In the genomic region with DNA sequence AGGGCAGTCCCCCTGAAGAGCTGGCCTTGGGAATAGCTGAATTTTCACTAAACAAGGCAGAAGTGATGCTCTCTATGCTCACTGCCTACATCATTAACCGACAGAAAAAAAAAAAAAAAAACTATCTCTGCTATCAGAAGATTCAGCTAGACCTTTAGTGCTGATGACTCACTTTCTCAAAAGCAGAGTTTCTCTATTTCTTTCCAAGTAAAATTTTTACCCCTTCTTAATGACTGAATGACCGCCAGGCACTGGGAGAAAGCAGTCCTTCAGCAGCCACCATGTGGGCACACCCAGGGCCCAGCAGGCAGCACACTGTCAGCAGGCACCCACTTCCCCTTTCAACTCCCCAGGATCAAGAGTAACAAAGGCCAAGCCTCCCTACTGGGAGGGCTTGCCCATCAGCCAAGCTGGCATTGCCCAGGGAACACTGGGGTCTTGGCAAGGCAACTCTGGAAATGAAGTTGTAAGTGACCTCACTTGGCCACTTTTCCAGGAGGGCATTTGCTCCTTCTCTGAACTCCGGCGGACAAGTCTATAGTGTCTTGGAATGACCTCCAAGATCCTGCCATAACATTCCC, we compare ENCODE assay signal across 1 cellular context.
TF ChIP-seq lines count a peak whose summit lies in the region.

No MANE protein-coding gene starts in this region.

TF ChIP-seq in SK-N-SH treated with all-trans-retinoic acid at 6 μM for 48 hours, 23 proteins besides CTCF, POLR2A, EP300 and RAD21 (continued from another document):
- TF ChIP-seq, protein P1, sequence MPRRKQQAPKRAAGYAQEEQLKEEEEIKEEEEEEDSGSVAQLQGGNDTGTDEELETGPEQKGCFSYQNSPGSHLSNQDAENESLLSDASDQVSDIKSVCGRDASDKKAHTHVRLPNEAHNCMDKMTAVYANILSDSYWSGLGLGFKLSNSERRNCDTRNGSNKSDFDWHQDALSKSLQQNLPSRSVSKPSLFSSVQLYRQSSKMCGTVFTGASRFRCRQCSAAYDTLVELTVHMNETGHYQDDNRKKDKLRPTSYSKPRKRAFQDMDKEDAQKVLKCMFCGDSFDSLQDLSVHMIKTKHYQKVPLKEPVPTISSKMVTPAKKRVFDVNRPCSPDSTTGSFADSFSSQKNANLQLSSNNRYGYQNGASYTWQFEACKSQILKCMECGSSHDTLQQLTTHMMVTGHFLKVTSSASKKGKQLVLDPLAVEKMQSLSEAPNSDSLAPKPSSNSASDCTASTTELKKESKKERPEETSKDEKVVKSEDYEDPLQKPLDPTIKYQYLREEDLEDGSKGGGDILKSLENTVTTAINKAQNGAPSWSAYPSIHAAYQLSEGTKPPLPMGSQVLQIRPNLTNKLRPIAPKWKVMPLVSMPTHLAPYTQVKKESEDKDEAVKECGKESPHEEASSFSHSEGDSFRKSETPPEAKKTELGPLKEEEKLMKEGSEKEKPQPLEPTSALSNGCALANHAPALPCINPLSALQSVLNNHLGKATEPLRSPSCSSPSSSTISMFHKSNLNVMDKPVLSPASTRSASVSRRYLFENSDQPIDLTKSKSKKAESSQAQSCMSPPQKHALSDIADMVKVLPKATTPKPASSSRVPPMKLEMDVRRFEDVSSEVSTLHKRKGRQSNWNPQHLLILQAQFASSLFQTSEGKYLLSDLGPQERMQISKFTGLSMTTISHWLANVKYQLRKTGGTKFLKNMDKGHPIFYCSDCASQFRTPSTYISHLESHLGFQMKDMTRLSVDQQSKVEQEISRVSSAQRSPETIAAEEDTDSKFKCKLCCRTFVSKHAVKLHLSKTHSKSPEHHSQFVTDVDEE (CRISPR knock-in tag; IDR thresholded peaks at IDR 0.05) = no peak
- TF ChIP-seq TOX (CRISPR knock-in tag; IDR thresholded peaks at IDR 0.05; ENCODE audit: borderline replicate concordance) (no peak), ZNF8 (CRISPR knock-in tag; IDR thresholded peaks at IDR 0.05) (no peak), ISL1 (CRISPR knock-in tag; IDR thresholded peaks at IDR 0.05) (no peak), ZNF70 (CRISPR knock-in tag; IDR thresholded peaks at IDR 0.05) (no peak), SNAI2 (CRISPR knock-in tag; IDR thresholded peaks at IDR 0.05) (no peak), ARNTL (CRISPR knock-in tag; IDR thresholded peaks at IDR 0.05; ENCODE audit: borderline replicate concordance, low read depth) (no peak), RARB (CRISPR knock-in tag; IDR thresholded peaks at IDR 0.05) (no peak), BACH2 (CRISPR knock-in tag; IDR thresholded peaks at IDR 0.05; ENCODE audit: borderline replicate concordance) (no peak), PPARA (CRISPR knock-in tag; IDR thresholded peaks at IDR 0.05; ENCODE audit: borderline replicate concordance) (no peak)
- TF ChIP-seq, protein P2, sequence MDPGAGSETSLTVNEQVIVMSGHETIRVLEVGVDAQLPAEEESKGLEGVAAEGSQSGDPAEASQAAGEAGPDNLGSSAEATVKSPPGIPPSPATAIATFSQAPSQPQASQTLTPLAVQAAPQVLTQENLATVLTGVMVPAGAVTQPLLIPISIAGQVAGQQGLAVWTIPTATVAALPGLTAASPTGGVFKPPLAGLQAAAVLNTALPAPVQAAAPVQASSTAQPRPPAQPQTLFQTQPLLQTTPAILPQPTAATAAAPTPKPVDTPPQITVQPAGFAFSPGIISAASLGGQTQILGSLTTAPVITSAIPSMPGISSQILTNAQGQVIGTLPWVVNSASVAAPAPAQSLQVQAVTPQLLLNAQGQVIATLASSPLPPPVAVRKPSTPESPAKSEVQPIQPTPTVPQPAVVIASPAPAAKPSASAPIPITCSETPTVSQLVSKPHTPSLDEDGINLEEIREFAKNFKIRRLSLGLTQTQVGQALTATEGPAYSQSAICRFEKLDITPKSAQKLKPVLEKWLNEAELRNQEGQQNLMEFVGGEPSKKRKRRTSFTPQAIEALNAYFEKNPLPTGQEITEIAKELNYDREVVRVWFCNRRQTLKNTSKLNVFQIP (CRISPR knock-in tag; IDR thresholded peaks at IDR 0.05; ENCODE audit: borderline replicate concordance, low read depth) = no peak
- TF ChIP-seq, protein P3, sequence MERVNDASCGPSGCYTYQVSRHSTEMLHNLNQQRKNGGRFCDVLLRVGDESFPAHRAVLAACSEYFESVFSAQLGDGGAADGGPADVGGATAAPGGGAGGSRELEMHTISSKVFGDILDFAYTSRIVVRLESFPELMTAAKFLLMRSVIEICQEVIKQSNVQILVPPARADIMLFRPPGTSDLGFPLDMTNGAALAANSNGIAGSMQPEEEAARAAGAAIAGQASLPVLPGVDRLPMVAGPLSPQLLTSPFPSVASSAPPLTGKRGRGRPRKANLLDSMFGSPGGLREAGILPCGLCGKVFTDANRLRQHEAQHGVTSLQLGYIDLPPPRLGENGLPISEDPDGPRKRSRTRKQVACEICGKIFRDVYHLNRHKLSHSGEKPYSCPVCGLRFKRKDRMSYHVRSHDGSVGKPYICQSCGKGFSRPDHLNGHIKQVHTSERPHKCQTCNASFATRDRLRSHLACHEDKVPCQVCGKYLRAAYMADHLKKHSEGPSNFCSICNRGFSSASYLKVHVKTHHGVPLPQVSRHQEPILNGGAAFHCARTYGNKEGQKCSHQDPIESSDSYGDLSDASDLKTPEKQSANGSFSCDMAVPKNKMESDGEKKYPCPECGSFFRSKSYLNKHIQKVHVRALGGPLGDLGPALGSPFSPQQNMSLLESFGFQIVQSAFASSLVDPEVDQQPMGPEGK (CRISPR knock-in tag; IDR thresholded peaks at IDR 0.05; ENCODE audit: borderline replicate concordance) = no peak
